Comparison of ENCODE assay signal across 9 cellular contexts in the genomic region with DNA sequence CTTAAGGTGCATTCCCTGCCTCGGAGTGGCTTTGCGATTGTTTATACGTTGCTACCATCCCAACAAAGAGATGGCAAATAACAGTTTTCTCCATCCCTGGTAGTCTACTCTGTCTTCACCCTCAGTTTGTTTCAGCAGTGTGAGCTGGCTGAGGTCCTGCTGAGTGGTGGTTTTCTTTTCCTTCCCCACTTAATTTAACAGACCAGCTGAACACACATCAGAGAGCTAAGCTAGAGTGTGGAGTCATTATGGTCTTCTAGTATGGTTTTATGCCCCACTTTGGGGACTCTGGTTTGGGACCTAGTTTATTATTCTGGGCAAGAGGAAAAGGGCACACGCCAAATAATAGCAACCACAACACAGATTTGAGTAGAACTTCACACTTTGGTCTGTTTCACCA. TPM values are rescaled to one million over a fixed set of nuclear protein-coding genes. Genes with fewer than 3 reads are reported as not detected.
A peak's percentile ranks its signal among the peaks of the same experiment; 100 is the strongest.
DNase-seq lines count a peak whose midpoint lies in the region; ATAC-seq and TF ChIP-seq lines count a peak whose summit lies in the region.
"Had no signal": no experiment of that assay in that cellular context is flagged by ENCODE, and none has a peak within 500 bp of the region (broad histone marks: within the 10 kb centered on the region; RNA-seq: fewer than 3 reads in every experiment).

No MANE protein-coding gene starts in this region.

- POLR2A ChIA-PET in naive thymus-derived CD8-positive, alpha-beta T cell (lab: Charles Lee) = interaction anchor here (1.5 to 16.1 kb wide), 8 partner anchors 11 to 289 kb away, joined by 6 to 432 read pairs (median 26); partner anchors contain the start of gene ARID1A
- POLR2A ChIA-PET in GM10248 (lab: Yijun Ruan, JAX) = no interaction called here

- H3K9me3 Mint-ChIP-seq in activated T-helper 1 cell treated with anti-CD3 and anti-CD28 coated beads, Interleukin-12 subunit alpha, Interleukin-12 subunit beta, Interleukin-2, Interleukin-4 antibody, amounts not matched to agents 30 ng/mL and 10 ng/mL and 1 ng/mL, durations not matched to agents 14 hours and 24 hours and 36 hours = no peaks in the 10 kb centered on the region
- no peaks in the 10 kb centered on the region for H3K9me3 Mint-ChIP-seq in naive thymus-derived CD8-positive, alpha-beta T cell

- no peaks in the 10 kb centered on the region for H3K9me3 ChIP-seq in KOPT-K1 (ENCODE audit: insufficient read depth, low read length, poor library complexity, severe bottlenecking)

- DNase-seq in Daoy (ENCODE audit: low read depth) (peak; percentile 25), HuH-7.5 (ENCODE audit: low spot score) (no peak), GM10248 (ENCODE audit: extremely low spot score) (no peak), NCI-H1092 (lab: John Stamatoyannopoulos, UW) (no peak)
- DNase-seq in activated T-helper 1 cell treated with anti-CD3 and anti-CD28 coated beads, Interleukin-12 subunit alpha, Interleukin-12 subunit beta, Interleukin-2, Interleukin-4 antibody, amounts not matched to agents 30 ng/mL and 10 ng/mL and 1 ng/mL, durations not matched to agents 14 hours and 24 hours and 36 hours (ENCODE audit: low spot score) = no peak
- DNase-seq in naive thymus-derived CD8-positive, alpha-beta T cell = no peak
- DNase-seq: OCI-M1, right cardiac atrium had no signal

- peak overlapping the region; percentile 94 for H3K27ac Mint-ChIP-seq in activated T-helper 1 cell treated with anti-CD3 and anti-CD28 coated beads, Interleukin-12 subunit alpha, Interleukin-12 subunit beta, Interleukin-2, Interleukin-4 antibody, amounts not matched to agents 30 ng/mL and 10 ng/mL and 1 ng/mL, durations not matched to agents 14 hours and 24 hours and 36 hours
- H3K27ac Mint-ChIP-seq in naive thymus-derived CD8-positive, alpha-beta T cell = peak overlapping the region in 9 of 10 donors; percentile 24 to 100 (median 98)

- peaks cover 12% of the 10 kb centered on the region for H3K36me3 ChIP-seq in KOPT-K1 (ENCODE audit: insufficient read depth, low read length)

- no peak for ATAC-seq in naive thymus-derived CD8-positive, alpha-beta T cell
- ATAC-seq: right cardiac atrium had no signal

- peak overlapping the region; percentile 98 for H3K27ac ChIP-seq in KOPT-K1 (ENCODE audit: low read depth, low read length, poor library complexity, severe bottlenecking)

- peaks cover 23% of the 10 kb centered on the region for H3K36me3 Mint-ChIP-seq in activated T-helper 1 cell treated with anti-CD3 and anti-CD28 coated beads, Interleukin-12 subunit alpha, Interleukin-12 subunit beta, Interleukin-2, Interleukin-4 antibody, amounts not matched to agents 30 ng/mL and 10 ng/mL and 1 ng/mL, durations not matched to agents 14 hours and 24 hours and 36 hours (ENCODE audit: low read depth)
- peaks cover 0 to 41% (median 0%) of the 10 kb centered on the region in 3 donors for H3K36me3 Mint-ChIP-seq in naive thymus-derived CD8-positive, alpha-beta T cell

- peaks cover 1% of the 10 kb centered on the region for H3K27me3 Mint-ChIP-seq in activated T-helper 1 cell treated with anti-CD3 and anti-CD28 coated beads, Interleukin-12 subunit alpha, Interleukin-12 subunit beta, Interleukin-2, Interleukin-4 antibody, amounts not matched to agents 30 ng/mL and 10 ng/mL and 1 ng/mL, durations not matched to agents 14 hours and 24 hours and 36 hours (ENCODE audit: insufficient read depth)
- H3K27me3 Mint-ChIP-seq in naive thymus-derived CD8-positive, alpha-beta T cell = no peaks in the 10 kb centered on the region

- H3K4me3 Mint-ChIP-seq in activated T-helper 1 cell treated with anti-CD3 and anti-CD28 coated beads, Interleukin-12 subunit alpha, Interleukin-12 subunit beta, Interleukin-2, Interleukin-4 antibody, amounts not matched to agents 30 ng/mL and 10 ng/mL and 1 ng/mL, durations not matched to agents 14 hours and 24 hours and 36 hours = peak overlapping the region; percentile 97
- H3K4me3 Mint-ChIP-seq in naive thymus-derived CD8-positive, alpha-beta T cell = peak overlapping the region in 4 of 10 donors; percentile 30 to 95 (median 52)

- TF ChIP-seq CTCF in GM10248 (IDR thresholded peaks at IDR 0.05; ENCODE audit: control extremely low read depth, extremely low read depth, low read depth, missing control alignments) = no peak

- peaks cover 80% of the 10 kb centered on the region for H3K4me1 Mint-ChIP-seq in activated T-helper 1 cell treated with anti-CD3 and anti-CD28 coated beads, Interleukin-12 subunit alpha, Interleukin-12 subunit beta, Interleukin-2, Interleukin-4 antibody, amounts not matched to agents 30 ng/mL and 10 ng/mL and 1 ng/mL, durations not matched to agents 14 hours and 24 hours and 36 hours (ENCODE audit: low read depth)
- H3K4me1 Mint-ChIP-seq in naive thymus-derived CD8-positive, alpha-beta T cell = peaks cover 40 to 65% (median 58%) of the 10 kb centered on the region in 4 donors

- intact Hi-C loops in activated T-helper 1 cell treated with anti-CD3 and anti-CD28 coated beads, Interleukin-12 subunit alpha, Interleukin-12 subunit beta, Interleukin-2, Interleukin-4 antibody, amounts not matched to agents 30 ng/mL and 10 ng/mL and 1 ng/mL, durations not matched to agents 14 hours and 24 hours and 36 hours (cut with micrococcal nuclease) = loop anchor here (1.0 to 5.0 kb wide), 15 partner anchors 10 to 358 kb away; partner anchors contain the start of genes DHDDS, HMGN2 and NUDC

- CTCF ChIA-PET in GM10248 (lab: Yijun Ruan, JAX) = interaction anchor here (0.7 to 9.7 kb wide), 28 partner anchors 9 to 289 kb away, joined by 3 to 257 read pairs (median 10); no protein-coding TSS in a partner anchor

RNA-seq across cellular contexts. Expression of gene PIGV, which starts 2.2 kb away (rescaled TPM):
- 7.9 and 9.0 TPM in 2 replicates for total RNA-seq in Daoy (2014; rRNA removed; shearing (Covaris generic))
- 18.5 and 22.6 TPM in 2 replicates for total RNA-seq in activated T-helper 1 cell treated with anti-CD3 and anti-CD28 coated beads, Interleukin-12 subunit alpha, Interleukin-12 subunit beta, Interleukin-2, Interleukin-4 antibody, amounts not matched to agents 30 ng/mL and 10 ng/mL and 1 ng/mL, durations not matched to agents 14 hours and 24 hours and 36 hours
- 10 to 100 TPM; 25.2 to 27.2 TPM for total RNA-seq in naive thymus-derived CD8-positive, alpha-beta T cell
- 10 to 100 TPM in 1 of 3 donors, 1 to 10 TPM in 2; 8.2 to 14.4 (median 9.6) TPM for polyA plus RNA-seq in naive thymus-derived CD8-positive, alpha-beta T cell

RNA-seq across cellular contexts. Expression of gene ZDHHC18, which starts 36.5 kb away (rescaled TPM):
- total RNA-seq in Daoy (2014; rRNA removed; shearing (Covaris generic)) = 10.7 and 13.9 TPM in 2 replicates
- total RNA-seq in activated T-helper 1 cell treated with anti-CD3 and anti-CD28 coated beads, Interleukin-12 subunit alpha, Interleukin-12 subunit beta, Interleukin-2, Interleukin-4 antibody, amounts not matched to agents 30 ng/mL and 10 ng/mL and 1 ng/mL, durations not matched to agents 14 hours and 24 hours and 36 hours = 87.3 and 94.4 TPM in 2 replicates
- total RNA-seq in naive thymus-derived CD8-positive, alpha-beta T cell = 10 to 100 TPM; 29.9 to 37.4 TPM
- polyA plus RNA-seq in naive thymus-derived CD8-positive, alpha-beta T cell = 10 to 100 TPM in 2 of 3 donors, 1 to 10 TPM in 1; 4.6 to 17.2 (median 12.8) TPM
